Comparison of ENCODE assay signal across 25 cellular contexts in the genomic region with DNA sequence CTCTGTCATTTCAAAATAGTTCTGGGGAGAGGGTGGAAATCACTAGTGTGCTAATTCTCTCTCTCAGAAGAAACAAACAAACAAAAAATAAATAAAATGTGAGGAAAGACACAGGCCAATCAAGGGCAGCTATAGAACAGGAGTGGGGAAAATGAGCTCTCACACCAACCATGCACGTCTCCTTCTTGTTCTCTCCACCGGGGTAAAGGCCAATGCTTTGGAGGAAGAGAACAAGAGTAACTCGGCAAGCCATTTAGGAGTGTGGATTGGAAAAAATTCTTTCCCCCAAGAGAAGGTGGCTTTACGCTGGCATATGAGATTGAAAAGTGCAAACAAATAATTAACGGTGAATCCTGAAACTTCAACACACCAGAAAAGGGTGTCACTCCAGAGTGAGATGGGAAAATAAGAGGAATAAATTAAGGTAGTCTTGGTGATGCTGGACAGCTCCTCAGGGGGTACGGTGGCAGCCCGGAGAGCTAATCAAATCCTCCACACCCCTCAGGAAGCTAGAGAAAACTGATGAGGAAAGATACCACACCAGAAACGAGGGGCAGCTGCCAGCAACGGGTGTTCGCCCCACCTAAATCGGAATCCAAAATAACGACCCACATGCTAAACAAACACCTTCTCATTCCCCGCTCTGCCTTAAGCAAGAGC.
"Had no signal": no experiment of that assay in that cellular context is flagged by ENCODE, and none has a peak within 500 bp of the region (broad histone marks: within the 10 kb centered on the region; RNA-seq: fewer than 3 reads in every experiment).

No MANE protein-coding gene starts in this region.

- H3K4me3 Mint-ChIP-seq: activated naive CD4-positive, alpha-beta T cell treated with anti-CD3 and anti-CD28 coated beads, Interleukin-2, amount 10 ng/mL, durations not matched to agents 7 days and 5 days; neural progenitor cell; stimulated activated naive CD8-positive, alpha-beta T cell treated with anti-CD3 and anti-CD28 coated beads, Interleukin-15, amount 100 ng/mL, for 72 hours; type B pancreatic cell had no signal

- H3K9me3 Mint-ChIP-seq: activated naive CD4-positive, alpha-beta T cell treated with anti-CD3 and anti-CD28 coated beads, Interleukin-2, amount 10 ng/mL, durations not matched to agents 7 days and 5 days; neural progenitor cell; stimulated activated naive CD8-positive, alpha-beta T cell treated with anti-CD3 and anti-CD28 coated beads, Interleukin-15, amount 100 ng/mL, for 72 hours; type B pancreatic cell had no signal

- H3K27me3 ChIP-seq: breast epithelium, gastrocnemius medialis, heart left ventricle, left lung, neural progenitor cell, pancreas, right lobe of liver, testis had no signal

- H3K36me3 Mint-ChIP-seq: neural progenitor cell, type B pancreatic cell had no signal

- H3K4me1 Mint-ChIP-seq: activated naive CD4-positive, alpha-beta T cell treated with anti-CD3 and anti-CD28 coated beads, Interleukin-2, amount 10 ng/mL, durations not matched to agents 7 days and 5 days; neural progenitor cell had no signal

- H3K36me3 ChIP-seq: breast epithelium, gastrocnemius medialis, left lung, neural progenitor cell, pancreas, right lobe of liver had no signal

- H3K27ac Mint-ChIP-seq: activated naive CD4-positive, alpha-beta T cell treated with anti-CD3 and anti-CD28 coated beads, Interleukin-2, amount 10 ng/mL, durations not matched to agents 7 days and 5 days; neural progenitor cell; type B pancreatic cell had no signal

- H3K4me1 ChIP-seq: breast epithelium, gastrocnemius medialis, neural progenitor cell, pancreas, right lobe of liver, testis had no signal

- DNase-seq: activated CD4-positive, alpha-beta T cell treated with anti-CD3 and anti-CD28 coated beads, Interleukin-2, amount 50 U/mL, for 1 hour; activated CD8-positive, alpha-beta memory T cell treated with anti-CD3 and anti-CD28 coated beads for 24 hours; activated CD8-positive, alpha-beta memory T cell treated with anti-CD3 and anti-CD28 coated beads, Interleukin-2, amount 50 U/mL, for 48 hours; activated effector memory CD4-positive, alpha-beta T cell treated with Interleukin-2 at 50 U/mL for 16 hours; activated naive CD4-positive, alpha-beta T cell treated with anti-CD3 and anti-CD28 coated beads, Interleukin-2, amount 10 ng/mL, durations not matched to agents 7 days and 5 days; activated T-cell treated with anti-CD3 and anti-CD28 coated beads, Interleukin-2, amount 50 U/mL, for 48 hours; effector CD4-positive, alpha-beta T cell; gastrocnemius medialis; heart left ventricle; left lung; mammary epithelial cell; pancreas; right lobe of liver; small intestine; stimulated activated CD4-positive, alpha-beta T cell treated with anti-CD3 and anti-CD28 coated beads, Interleukin-15, amount 100 ng/mL, for 24 hours; stimulated activated CD4-positive, alpha-beta T cell treated with anti-CD3 and anti-CD28 coated beads, Interleukin-2, amount 100 ng/mL, for 48 hours; stimulated activated naive CD8-positive, alpha-beta T cell treated with anti-CD3 and anti-CD28 coated beads, Interleukin-15, amount 100 ng/mL, for 72 hours; T-helper 1 cell; T-helper 9 cell; testis had no signal

- H3K9ac ChIP-seq: neural progenitor cell had no signal

- H3K9me3 ChIP-seq: breast epithelium, gastrocnemius medialis, heart left ventricle, left lung, pancreas, right lobe of liver, testis had no signal

- H3K27me3 Mint-ChIP-seq: activated naive CD4-positive, alpha-beta T cell treated with anti-CD3 and anti-CD28 coated beads, Interleukin-2, amount 10 ng/mL, durations not matched to agents 7 days and 5 days; stimulated activated naive CD8-positive, alpha-beta T cell treated with anti-CD3 and anti-CD28 coated beads, Interleukin-15, amount 100 ng/mL, for 72 hours had no signal

- ATAC-seq: esophagus mucosa; gastrocnemius medialis; heart left ventricle; left lung; pancreas; right lobe of liver; stimulated activated naive CD8-positive, alpha-beta T cell treated with anti-CD3 and anti-CD28 coated beads, Interleukin-15, amount 100 ng/mL, for 72 hours had no signal

- H3K27ac ChIP-seq: breast epithelium, coronary artery, gastrocnemius medialis, heart left ventricle, left lung, neural progenitor cell, pancreas, right lobe of liver, testis had no signal

- H3K4me2 ChIP-seq: neural progenitor cell had no signal

- H2AFZ ChIP-seq: neural progenitor cell had no signal

- H3K4me3 ChIP-seq: breast epithelium, coronary artery, gastrocnemius medialis, heart left ventricle, left lung, neural progenitor cell, pancreas, right lobe of liver, testis had no signal
